1 cellular context compared by ENCODE assay signal in the genomic region with DNA sequence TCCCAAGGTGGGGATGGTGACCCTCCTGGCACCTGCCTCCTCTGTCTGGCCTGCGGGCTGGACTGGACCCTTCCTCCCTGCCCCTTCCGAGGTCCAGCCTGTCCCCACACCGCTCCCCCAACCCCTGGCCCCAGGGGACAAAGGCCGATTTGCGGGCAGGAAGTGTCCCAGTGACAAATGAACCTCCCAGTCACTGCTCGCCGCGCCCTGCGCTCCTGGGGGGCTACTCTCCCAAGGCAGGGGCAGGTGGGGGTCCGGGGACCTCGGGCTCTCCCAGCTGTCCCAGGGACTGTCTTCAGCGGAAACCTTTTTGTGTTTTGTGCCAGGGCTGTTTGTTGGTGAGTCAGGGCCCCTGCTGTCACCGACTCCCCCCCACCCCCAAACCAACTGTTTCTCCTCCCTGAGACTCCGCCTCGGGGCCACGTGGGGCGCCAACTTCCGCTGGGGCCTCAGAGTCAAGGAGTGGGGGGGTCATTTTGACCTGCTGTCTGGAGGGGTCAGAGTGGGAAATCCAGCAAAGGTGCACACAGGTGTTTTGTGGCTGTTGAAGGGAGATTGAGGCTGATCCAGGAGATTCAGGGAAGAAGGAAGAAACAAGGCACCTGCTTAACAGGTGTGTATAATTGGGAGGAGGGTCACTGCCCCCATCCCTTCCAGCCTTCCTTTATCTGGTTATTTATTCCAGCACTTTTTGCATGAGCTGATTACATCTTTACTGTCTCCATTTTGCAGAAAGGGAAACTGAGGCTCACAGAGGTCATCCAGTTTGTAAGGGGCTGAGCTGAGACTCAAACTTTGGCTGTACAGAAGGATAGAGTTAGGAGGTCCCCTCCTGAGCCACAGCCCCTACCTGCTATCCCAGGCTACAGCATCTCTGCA.
TF ChIP-seq lines count a peak whose summit lies in the region.

No MANE protein-coding gene starts in this region.

TF ChIP-seq in HEK293, 187 proteins besides CTCF, POLR2A, EP300 and RAD21 (continues in another document):
- TF ChIP-seq ZNF311 (tag by site-specific recombination; IDR thresholded peaks at IDR 0.05; ENCODE audit: borderline replicate concordance): no peak
- TF ChIP-seq ZNF707 (tag by site-specific recombination; IDR thresholded peaks at IDR 0.05): no peak
- TF ChIP-seq, protein P1, sequence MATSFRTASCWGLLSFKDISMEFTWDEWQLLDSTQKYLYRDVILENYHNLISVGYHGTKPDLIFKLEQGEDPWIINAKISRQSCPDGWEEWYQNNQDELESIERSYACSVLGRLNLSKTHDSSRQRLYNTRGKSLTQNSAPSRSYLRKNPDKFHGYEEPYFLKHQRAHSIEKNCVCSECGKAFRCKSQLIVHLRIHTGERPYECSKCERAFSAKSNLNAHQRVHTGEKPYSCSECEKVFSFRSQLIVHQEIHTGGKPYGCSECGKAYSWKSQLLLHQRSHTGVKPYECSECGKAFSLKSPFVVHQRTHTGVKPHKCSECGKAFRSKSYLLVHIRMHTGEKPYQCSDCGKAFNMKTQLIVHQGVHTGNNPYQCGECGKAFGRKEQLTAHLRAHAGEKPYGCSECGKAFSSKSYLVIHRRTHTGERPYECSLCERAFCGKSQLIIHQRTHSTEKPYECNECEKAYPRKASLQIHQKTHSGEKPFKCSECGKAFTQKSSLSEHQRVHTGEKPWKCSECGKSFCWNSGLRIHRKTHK (tag by site-specific recombination; IDR thresholded peaks at IDR 0.05): no peak
- no peak for TF ChIP-seq ZNF24 (tag by site-specific recombination; IDR thresholded peaks at IDR 0.05)
- TF ChIP-seq ZSCAN30 (tag by site-specific recombination; IDR thresholded peaks at IDR 0.05): no peak
- TF ChIP-seq OVOL3 (tag by site-specific recombination; IDR thresholded peaks at IDR 0.05): no peak
- no peak; the same call in 1 of the 2 replicates for TF ChIP-seq SP7 (tag by site-specific recombination; IDR thresholded peaks at IDR 0.05)
- TF ChIP-seq ZNF19 (tag by site-specific recombination; IDR thresholded peaks at IDR 0.05; ENCODE audit: low read depth): no peak
- TF ChIP-seq ZNF214 (tag by site-specific recombination; IDR thresholded peaks at IDR 0.05; ENCODE audit: borderline replicate concordance): no peak
- TF ChIP-seq, protein P2, sequence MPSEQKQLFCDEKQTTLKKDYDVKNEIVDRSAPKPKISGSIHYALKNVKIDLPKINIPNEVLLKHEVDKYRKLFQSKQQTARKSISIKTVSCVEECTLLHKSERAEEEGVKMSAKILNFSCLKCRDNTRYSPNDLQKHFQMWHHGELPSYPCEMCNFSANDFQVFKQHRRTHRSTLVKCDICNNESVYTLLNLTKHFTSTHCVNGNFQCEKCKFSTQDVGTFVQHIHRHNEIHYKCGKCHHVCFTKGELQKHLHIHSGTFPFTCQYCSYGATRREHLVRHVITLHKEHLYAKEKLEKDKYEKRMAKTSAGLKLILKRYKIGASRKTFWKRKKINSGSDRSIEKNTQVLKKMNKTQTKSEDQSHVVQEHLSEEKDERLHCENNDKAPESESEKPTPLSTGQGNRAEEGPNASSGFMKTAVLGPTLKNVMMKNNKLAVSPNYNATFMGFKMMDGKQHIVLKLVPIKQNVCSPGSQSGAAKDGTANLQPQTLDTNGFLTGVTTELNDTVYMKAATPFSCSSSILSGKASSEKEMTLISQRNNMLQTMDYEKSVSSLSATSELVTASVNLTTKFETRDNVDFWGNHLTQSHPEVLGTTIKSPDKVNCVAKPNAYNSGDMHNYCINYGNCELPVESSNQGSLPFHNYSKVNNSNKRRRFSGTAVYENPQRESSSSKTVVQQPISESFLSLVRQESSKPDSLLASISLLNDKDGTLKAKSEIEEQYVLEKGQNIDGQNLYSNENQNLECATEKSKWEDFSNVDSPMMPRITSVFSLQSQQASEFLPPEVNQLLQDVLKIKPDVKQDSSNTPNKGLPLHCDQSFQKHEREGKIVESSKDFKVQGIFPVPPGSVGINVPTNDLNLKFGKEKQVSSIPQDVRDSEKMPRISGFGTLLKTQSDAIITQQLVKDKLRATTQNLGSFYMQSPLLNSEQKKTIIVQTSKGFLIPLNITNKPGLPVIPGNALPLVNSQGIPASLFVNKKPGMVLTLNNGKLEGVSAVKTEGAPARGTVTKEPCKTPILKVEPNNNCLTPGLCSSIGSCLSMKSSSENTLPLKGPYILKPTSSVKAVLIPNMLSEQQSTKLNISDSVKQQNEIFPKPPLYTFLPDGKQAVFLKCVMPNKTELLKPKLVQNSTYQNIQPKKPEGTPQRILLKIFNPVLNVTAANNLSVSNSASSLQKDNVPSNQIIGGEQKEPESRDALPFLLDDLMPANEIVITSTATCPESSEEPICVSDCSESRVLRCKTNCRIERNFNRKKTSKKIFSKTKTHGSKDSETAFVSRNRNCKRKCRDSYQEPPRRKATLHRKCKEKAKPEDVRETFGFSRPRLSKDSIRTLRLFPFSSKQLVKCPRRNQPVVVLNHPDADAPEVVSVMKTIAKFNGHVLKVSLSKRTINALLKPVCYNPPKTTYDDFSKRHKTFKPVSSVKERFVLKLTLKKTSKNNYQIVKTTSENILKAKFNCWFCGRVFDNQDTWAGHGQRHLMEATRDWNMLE (tag by site-specific recombination; conservative IDR thresholded peaks at IDR 0.05; ENCODE audit: low read depth): no peak
- TF ChIP-seq ZFP41 (tag by site-specific recombination; IDR thresholded peaks at IDR 0.05; ENCODE audit: borderline replicate concordance): no peak
- peak; percentile 94; the same call in 1 of the 2 replicates for TF ChIP-seq ZBTB48 (tag by site-specific recombination; IDR thresholded peaks at IDR 0.05)
- TF ChIP-seq ZNF596 (tag by site-specific recombination; IDR thresholded peaks at IDR 0.05): no peak
- no peak for TF ChIP-seq ZNF626 (tag by site-specific recombination; IDR thresholded peaks at IDR 0.05)
- TF ChIP-seq, protein P3, sequence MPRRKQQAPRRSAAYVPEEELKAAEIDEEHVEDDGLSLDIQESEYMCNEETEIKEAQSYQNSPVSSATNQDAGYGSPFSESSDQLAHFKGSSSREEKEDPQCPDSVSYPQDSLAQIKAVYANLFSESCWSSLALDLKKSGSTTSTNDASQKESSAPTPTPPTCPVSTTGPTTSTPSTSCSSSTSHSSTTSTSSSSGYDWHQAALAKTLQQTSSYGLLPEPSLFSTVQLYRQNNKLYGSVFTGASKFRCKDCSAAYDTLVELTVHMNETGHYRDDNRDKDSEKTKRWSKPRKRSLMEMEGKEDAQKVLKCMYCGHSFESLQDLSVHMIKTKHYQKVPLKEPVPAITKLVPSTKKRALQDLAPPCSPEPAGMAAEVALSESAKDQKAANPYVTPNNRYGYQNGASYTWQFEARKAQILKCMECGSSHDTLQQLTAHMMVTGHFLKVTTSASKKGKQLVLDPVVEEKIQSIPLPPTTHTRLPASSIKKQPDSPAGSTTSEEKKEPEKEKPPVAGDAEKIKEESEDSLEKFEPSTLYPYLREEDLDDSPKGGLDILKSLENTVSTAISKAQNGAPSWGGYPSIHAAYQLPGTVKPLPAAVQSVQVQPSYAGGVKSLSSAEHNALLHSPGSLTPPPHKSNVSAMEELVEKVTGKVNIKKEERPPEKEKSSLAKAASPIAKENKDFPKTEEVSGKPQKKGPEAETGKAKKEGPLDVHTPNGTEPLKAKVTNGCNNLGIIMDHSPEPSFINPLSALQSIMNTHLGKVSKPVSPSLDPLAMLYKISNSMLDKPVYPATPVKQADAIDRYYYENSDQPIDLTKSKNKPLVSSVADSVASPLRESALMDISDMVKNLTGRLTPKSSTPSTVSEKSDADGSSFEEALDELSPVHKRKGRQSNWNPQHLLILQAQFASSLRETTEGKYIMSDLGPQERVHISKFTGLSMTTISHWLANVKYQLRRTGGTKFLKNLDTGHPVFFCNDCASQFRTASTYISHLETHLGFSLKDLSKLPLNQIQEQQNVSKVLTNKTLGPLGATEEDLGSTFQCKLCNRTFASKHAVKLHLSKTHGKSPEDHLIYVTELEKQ (tag by site-specific recombination; IDR thresholded peaks at IDR 0.05; ENCODE audit: borderline replicate concordance): no peak
- TF ChIP-seq ZNF239 (tag by site-specific recombination; IDR thresholded peaks at IDR 0.05): no peak
- TF ChIP-seq ZNF561 (tag by site-specific recombination; IDR thresholded peaks at IDR 0.05; ENCODE audit: borderline replicate concordance): no peak
- TF ChIP-seq GLIS1 (tag by site-specific recombination; IDR thresholded peaks at IDR 0.05): peak; percentile 99
- no peak for TF ChIP-seq ZNF354C (tag by site-specific recombination; IDR thresholded peaks at IDR 0.05; ENCODE audit: borderline replicate concordance, low read depth)
- no peak for TF ChIP-seq EGR2 (tag by site-specific recombination; IDR thresholded peaks at IDR 0.05; ENCODE audit: low read depth)
- TF ChIP-seq ZNF366 (tag by site-specific recombination; conservative IDR thresholded peaks at IDR 0.05): 0 out of 2 replicates have a peak, but pooled peaks have one; percentile 16
- no peak for TF ChIP-seq TRIM28 (IDR thresholded peaks at IDR 0.05; ENCODE audit: borderline replicate concordance, low read length)
- TF ChIP-seq, protein P4, sequence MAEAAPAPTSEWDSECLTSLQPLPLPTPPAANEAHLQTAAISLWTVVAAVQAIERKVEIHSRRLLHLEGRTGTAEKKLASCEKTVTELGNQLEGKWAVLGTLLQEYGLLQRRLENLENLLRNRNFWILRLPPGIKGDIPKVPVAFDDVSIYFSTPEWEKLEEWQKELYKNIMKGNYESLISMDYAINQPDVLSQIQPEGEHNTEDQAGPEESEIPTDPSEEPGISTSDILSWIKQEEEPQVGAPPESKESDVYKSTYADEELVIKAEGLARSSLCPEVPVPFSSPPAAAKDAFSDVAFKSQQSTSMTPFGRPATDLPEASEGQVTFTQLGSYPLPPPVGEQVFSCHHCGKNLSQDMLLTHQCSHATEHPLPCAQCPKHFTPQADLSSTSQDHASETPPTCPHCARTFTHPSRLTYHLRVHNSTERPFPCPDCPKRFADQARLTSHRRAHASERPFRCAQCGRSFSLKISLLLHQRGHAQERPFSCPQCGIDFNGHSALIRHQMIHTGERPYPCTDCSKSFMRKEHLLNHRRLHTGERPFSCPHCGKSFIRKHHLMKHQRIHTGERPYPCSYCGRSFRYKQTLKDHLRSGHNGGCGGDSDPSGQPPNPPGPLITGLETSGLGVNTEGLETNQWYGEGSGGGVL (tag by site-specific recombination; IDR thresholded peaks at IDR 0.05): peak; percentile 52; the same call in 1 of the 2 replicates
- TF ChIP-seq SP2 (tag by site-specific recombination; IDR thresholded peaks at IDR 0.05): peak; percentile 27; the same call in 1 of the 2 replicates
- TF ChIP-seq ZNF202 (tag by site-specific recombination; IDR thresholded peaks at IDR 0.05; ENCODE audit: borderline replicate concordance): no peak
- no peak for TF ChIP-seq KLF16 (tag by site-specific recombination; IDR thresholded peaks at IDR 0.05)
- TF ChIP-seq MEIS1 (CRISPR knock-in tag; IDR thresholded peaks at IDR 0.05; ENCODE audit: borderline replicate concordance): no peak
- no peak for TF ChIP-seq ZNF423 (tag by site-specific recombination; IDR thresholded peaks at IDR 0.05)
- no peak for TF ChIP-seq ZNF830 (tag by site-specific recombination; IDR thresholded peaks at IDR 0.05; ENCODE audit: low read depth)
- no peak for TF ChIP-seq KLF1 (tag by site-specific recombination; IDR thresholded peaks at IDR 0.05)
- no peak for TF ChIP-seq ZNF664 (tag by site-specific recombination; IDR thresholded peaks at IDR 0.05)
- no peak for TF ChIP-seq ZNF404 (tag by site-specific recombination; IDR thresholded peaks at IDR 0.05)
- TF ChIP-seq, protein P5, sequence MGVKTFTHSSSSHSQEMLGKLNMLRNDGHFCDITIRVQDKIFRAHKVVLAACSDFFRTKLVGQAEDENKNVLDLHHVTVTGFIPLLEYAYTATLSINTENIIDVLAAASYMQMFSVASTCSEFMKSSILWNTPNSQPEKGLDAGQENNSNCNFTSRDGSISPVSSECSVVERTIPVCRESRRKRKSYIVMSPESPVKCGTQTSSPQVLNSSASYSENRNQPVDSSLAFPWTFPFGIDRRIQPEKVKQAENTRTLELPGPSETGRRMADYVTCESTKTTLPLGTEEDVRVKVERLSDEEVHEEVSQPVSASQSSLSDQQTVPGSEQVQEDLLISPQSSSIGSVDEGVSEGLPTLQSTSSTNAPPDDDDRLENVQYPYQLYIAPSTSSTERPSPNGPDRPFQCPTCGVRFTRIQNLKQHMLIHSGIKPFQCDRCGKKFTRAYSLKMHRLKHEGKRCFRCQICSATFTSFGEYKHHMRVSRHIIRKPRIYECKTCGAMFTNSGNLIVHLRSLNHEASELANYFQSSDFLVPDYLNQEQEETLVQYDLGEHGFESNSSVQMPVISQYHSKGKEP (tag by site-specific recombination; IDR thresholded peaks at IDR 0.05): no peak
- no peak for TF ChIP-seq GLI2 (tag by site-specific recombination; IDR thresholded peaks at IDR 0.05; ENCODE audit: borderline replicate concordance, low read depth)
- TF ChIP-seq, protein P6, sequence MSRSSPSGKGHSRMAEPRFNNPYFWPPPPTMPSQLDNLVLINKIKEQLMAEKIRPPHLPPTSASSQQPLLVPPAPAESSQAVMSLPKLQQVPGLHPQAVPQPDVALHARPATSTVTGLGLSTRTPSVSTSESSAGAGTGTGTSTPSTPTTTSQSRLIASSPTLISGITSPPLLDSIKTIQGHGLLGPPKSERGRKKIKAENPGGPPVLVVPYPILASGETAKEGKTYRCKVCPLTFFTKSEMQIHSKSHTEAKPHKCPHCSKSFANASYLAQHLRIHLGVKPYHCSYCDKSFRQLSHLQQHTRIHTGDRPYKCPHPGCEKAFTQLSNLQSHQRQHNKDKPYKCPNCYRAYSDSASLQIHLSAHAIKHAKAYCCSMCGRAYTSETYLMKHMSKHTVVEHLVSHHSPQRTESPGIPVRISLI (tag by site-specific recombination; IDR thresholded peaks at IDR 0.05): no peak
- TF ChIP-seq, protein P7, sequence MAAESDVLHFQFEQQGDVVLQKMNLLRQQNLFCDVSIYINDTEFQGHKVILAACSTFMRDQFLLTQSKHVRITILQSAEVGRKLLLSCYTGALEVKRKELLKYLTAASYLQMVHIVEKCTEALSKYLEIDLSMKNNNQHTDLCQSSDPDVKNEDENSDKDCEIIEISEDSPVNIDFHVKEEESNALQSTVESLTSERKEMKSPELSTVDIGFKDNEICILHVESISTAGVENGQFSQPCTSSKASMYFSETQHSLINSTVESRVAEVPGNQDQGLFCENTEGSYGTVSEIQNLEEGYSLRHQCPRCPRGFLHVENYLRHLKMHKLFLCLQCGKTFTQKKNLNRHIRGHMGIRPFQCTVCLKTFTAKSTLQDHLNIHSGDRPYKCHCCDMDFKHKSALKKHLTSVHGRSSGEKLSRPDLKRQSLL (tag by site-specific recombination; IDR thresholded peaks at IDR 0.05): no peak
- no peak for TF ChIP-seq ZFP3 (tag by site-specific recombination; IDR thresholded peaks at IDR 0.05; ENCODE audit: low read depth)
- no peak for TF ChIP-seq GFI1B (tag by site-specific recombination; IDR thresholded peaks at IDR 0.05)
- 0 out of 2 replicates have a peak, but pooled peaks have one; percentile 10 for TF ChIP-seq ZBTB8A (tag by site-specific recombination; IDR thresholded peaks at IDR 0.05)
- TF ChIP-seq BCL11A (tag by site-specific recombination; IDR thresholded peaks at IDR 0.05; ENCODE audit: low read depth): no peak; the same call in 1 of the 2 replicates
- no peak for TF ChIP-seq KLF10 (tag by site-specific recombination; IDR thresholded peaks at IDR 0.05)
- TF ChIP-seq ZIC2 (tag by site-specific recombination; IDR thresholded peaks at IDR 0.05): peak; percentile 87
- TF ChIP-seq ZNF112 (tag by site-specific recombination; IDR thresholded peaks at IDR 0.05): no peak
- no peak for TF ChIP-seq ZBTB20 (tag by site-specific recombination; IDR thresholded peaks at IDR 0.05)
